Comparison of ENCODE assay signal across 36 cellular contexts in genomic region chr11:131005829-131006228, GRCh38.
"Had no signal": no experiment of that assay in that cellular context is flagged by ENCODE, and none has a peak within 500 bp of the region (broad histone marks: within the 10 kb centered on the region; RNA-seq: fewer than 3 reads in every experiment).

No MANE protein-coding gene starts in this region.

- DNase-seq: activated effector memory CD4-positive, alpha-beta T cell treated with anti-CD3 and anti-CD28 coated beads, Interleukin-2, amount 50 U/mL, for 16 hours; activated effector memory CD4-positive, alpha-beta T cell treated with Interleukin-2 at 50 U/mL for 16 hours; activated gamma-delta T cell; activated gamma-delta T cell treated with Interleukin-2 at 50 U/mL for 16 hours; activated naive CD4-positive, alpha-beta T cell; activated naive CD4-positive, alpha-beta T cell treated with anti-CD3 and anti-CD28 coated beads for 36 hours; activated naive CD4-positive, alpha-beta T cell treated with anti-CD3 and anti-CD28 coated beads, Interleukin-2, amount 10 ng/mL, durations not matched to agents 7 days and 5 days; activated naive CD4-positive, alpha-beta T cell treated with anti-CD3 and anti-CD28 coated beads, Interleukin-2, amount 50 U/mL, for 16 hours; activated naive CD4-positive, alpha-beta T cell treated with Interleukin-2 at 50 U/mL for 16 hours; activated naive CD8-positive, alpha-beta T cell treated with anti-CD3 and anti-CD28 coated beads for 36 hours; activated naive CD8-positive, alpha-beta T cell treated with anti-CD3 and anti-CD28 coated beads, Interleukin-2, amount 10 ng/mL, durations not matched to agents 7 days and 5 days; activated T-cell treated with anti-CD3 and anti-CD28 coated beads, Interleukin-2, amount 50 U/mL, for 24 hours; activated T-cell treated with anti-CD3 and anti-CD28 coated beads, Interleukin-2, amount 50 U/mL, for 4 hours; activated T-cell treated with anti-CD3 and anti-CD28 coated beads, Interleukin-2, amount 50 U/mL, for 48 hours; activated T-cell treated with anti-CD3 and anti-CD28 coated beads, Interleukin-2, amount 50 U/mL, for 72 hours; adrenal gland; amniotic stem cell; amygdala; anterior cingulate cortex; aorta; body of pancreas; brain microvascular endothelial cell; caudate nucleus; central memory CD4-positive, alpha-beta T cell; cerebellar nuclear complex had no signal

- H3K4me3 ChIP-seq: adrenal gland, ascending aorta, body of pancreas, breast epithelium, cardiac muscle cell had no signal

- H3K4me1 ChIP-seq: adrenal gland, ascending aorta, body of pancreas, breast epithelium had no signal

- H3K4me3 Mint-ChIP-seq: activated naive CD4-positive, alpha-beta T cell treated with anti-CD3 and anti-CD28 coated beads for 36 hours; activated naive CD4-positive, alpha-beta T cell treated with anti-CD3 and anti-CD28 coated beads, Interleukin-2, amount 10 ng/mL, durations not matched to agents 7 days and 5 days; activated naive CD4-positive, alpha-beta T cell treated with anti-CD3 and anti-CD28 coated beads, Interleukin-2, amount 50 U/mL, for 24 hours; activated naive CD8-positive, alpha-beta T cell; activated naive CD8-positive, alpha-beta T cell treated with anti-CD3 and anti-CD28 coated beads for 36 hours; activated naive CD8-positive, alpha-beta T cell treated with anti-CD3 and anti-CD28 coated beads, Interleukin-2, amount 10 ng/mL, durations not matched to agents 7 days and 5 days; activated T-cell treated with anti-CD3 and anti-CD28 coated beads, Interleukin-2, amount 50 U/mL, for 24 hours; activated T-cell treated with anti-CD3 and anti-CD28 coated beads, Interleukin-2, amount 50 U/mL, for 4 hours; activated T-cell treated with anti-CD3 and anti-CD28 coated beads, Interleukin-2, amount 50 U/mL, for 72 hours; activated T-helper 1 cell treated with anti-CD3 and anti-CD28 coated beads, Interleukin-12 subunit alpha, Interleukin-12 subunit beta, Interleukin-2, Interleukin-4 antibody, amounts not matched to agents 30 ng/mL and 10 ng/mL and 1 ng/mL, durations not matched to agents 14 hours and 24 hours and 36 hours; activated T-helper 17 cell treated with anti-CD3 and anti-CD28 coated beads, Interleukin-2, amount 50 U/mL, for 72 hours; brain; central memory CD8-positive, alpha-beta T cell had no signal

- H3K36me3 Mint-ChIP-seq: activated naive CD4-positive, alpha-beta T cell treated with anti-CD3 and anti-CD28 coated beads, Interleukin-2, amount 10 ng/mL, durations not matched to agents 7 days and 5 days; activated naive CD4-positive, alpha-beta T cell treated with anti-CD3 and anti-CD28 coated beads, Interleukin-2, amount 50 U/mL, for 24 hours; activated naive CD4-positive, alpha-beta T cell treated with anti-CD3 and anti-CD28 coated beads, Interleukin-2, amount 50 U/mL, for 72 hours; activated naive CD8-positive, alpha-beta T cell; activated naive CD8-positive, alpha-beta T cell treated with anti-CD3 and anti-CD28 coated beads for 36 hours; activated naive CD8-positive, alpha-beta T cell treated with anti-CD3 and anti-CD28 coated beads, Interleukin-2, amount 10 ng/mL, durations not matched to agents 7 days and 5 days; brain had no signal

- ATAC-seq: activated naive CD4-positive, alpha-beta T cell treated with anti-CD3 and anti-CD28 coated beads, Interleukin-2, amount 50 U/mL, for 72 hours; activated T-cell treated with anti-CD3 and anti-CD28 coated beads, Interleukin-2, amount 50 U/mL, for 4 hours; activated T-cell treated with anti-CD3 and anti-CD28 coated beads, Interleukin-2, amount 50 U/mL, for 72 hours; activated T-helper 17 cell treated with anti-CD3 and anti-CD28 coated beads, Interleukin-2, amount 50 U/mL, for 72 hours; body of pancreas had no signal

- H3K36me3 ChIP-seq: adrenal gland, ascending aorta, brain microvascular endothelial cell, breast epithelium, cardiac muscle cell had no signal

- H3K27me3 ChIP-seq: ascending aorta, body of pancreas, brain microvascular endothelial cell, breast epithelium had no signal

- H3K27ac ChIP-seq: adrenal gland, ascending aorta, body of pancreas, brain microvascular endothelial cell, breast epithelium, cardiac muscle cell had no signal

- H3K27ac Mint-ChIP-seq: activated naive CD4-positive, alpha-beta T cell treated with anti-CD3 and anti-CD28 coated beads for 36 hours; activated naive CD4-positive, alpha-beta T cell treated with anti-CD3 and anti-CD28 coated beads, Interleukin-2, amount 10 ng/mL, durations not matched to agents 7 days and 5 days; activated naive CD4-positive, alpha-beta T cell treated with anti-CD3 and anti-CD28 coated beads, Interleukin-2, amount 50 U/mL, for 24 hours; activated naive CD4-positive, alpha-beta T cell treated with anti-CD3 and anti-CD28 coated beads, Interleukin-2, amount 50 U/mL, for 72 hours; activated naive CD8-positive, alpha-beta T cell; activated naive CD8-positive, alpha-beta T cell treated with anti-CD3 and anti-CD28 coated beads for 36 hours; activated naive CD8-positive, alpha-beta T cell treated with anti-CD3 and anti-CD28 coated beads, Interleukin-2, amount 10 ng/mL, durations not matched to agents 7 days and 5 days; activated T-cell treated with anti-CD3 and anti-CD28 coated beads, Interleukin-2, amount 50 U/mL, for 24 hours; activated T-cell treated with anti-CD3 and anti-CD28 coated beads, Interleukin-2, amount 50 U/mL, for 72 hours; activated T-helper 1 cell treated with anti-CD3 and anti-CD28 coated beads, Interleukin-12 subunit alpha, Interleukin-12 subunit beta, Interleukin-2, Interleukin-4 antibody, amounts not matched to agents 30 ng/mL and 10 ng/mL and 1 ng/mL, durations not matched to agents 14 hours and 24 hours and 36 hours; activated T-helper 17 cell treated with anti-CD3 and anti-CD28 coated beads, Interleukin-2, amount 50 U/mL, for 72 hours; activated T-helper 2 cell treated with anti-CD3 and anti-CD28 coated beads, Interferon-gamma antibody, Interleukin-2, Interleukin-4, amounts not matched to agents 10 μg/mL and 5 μg/mL and 100 μg/mL, durations not matched to agents 14 hours and 24 hours and 36 hours; brain had no signal

- H3K27me3 Mint-ChIP-seq: activated naive CD4-positive, alpha-beta T cell treated with anti-CD3 and anti-CD28 coated beads, Interleukin-2, amount 10 ng/mL, durations not matched to agents 7 days and 5 days; activated naive CD8-positive, alpha-beta T cell treated with anti-CD3 and anti-CD28 coated beads for 36 hours; activated naive CD8-positive, alpha-beta T cell treated with anti-CD3 and anti-CD28 coated beads, Interleukin-2, amount 10 ng/mL, durations not matched to agents 7 days and 5 days had no signal

- H3K9me3 Mint-ChIP-seq: activated naive CD4-positive, alpha-beta T cell treated with anti-CD3 and anti-CD28 coated beads, Interleukin-2, amount 10 ng/mL, durations not matched to agents 7 days and 5 days; activated naive CD8-positive, alpha-beta T cell treated with anti-CD3 and anti-CD28 coated beads, Interleukin-2, amount 10 ng/mL, durations not matched to agents 7 days and 5 days; activated T-helper 1 cell treated with anti-CD3 and anti-CD28 coated beads, Interleukin-12 subunit alpha, Interleukin-12 subunit beta, Interleukin-2, Interleukin-4 antibody, amounts not matched to agents 30 ng/mL and 10 ng/mL and 1 ng/mL, durations not matched to agents 14 hours and 24 hours and 36 hours; activated T-helper 2 cell treated with anti-CD3 and anti-CD28 coated beads, Interferon-gamma antibody, Interleukin-2, Interleukin-4, amounts not matched to agents 10 μg/mL and 5 μg/mL and 100 μg/mL, durations not matched to agents 14 hours and 24 hours and 36 hours had no signal

- H3K9me3 ChIP-seq: adrenal gland, ascending aorta, body of pancreas had no signal

- H3K4me1 Mint-ChIP-seq: activated naive CD4-positive, alpha-beta T cell treated with anti-CD3 and anti-CD28 coated beads, Interleukin-2, amount 10 ng/mL, durations not matched to agents 7 days and 5 days; activated naive CD4-positive, alpha-beta T cell treated with anti-CD3 and anti-CD28 coated beads, Interleukin-2, amount 50 U/mL, for 24 hours; activated naive CD8-positive, alpha-beta T cell treated with anti-CD3 and anti-CD28 coated beads for 36 hours; activated naive CD8-positive, alpha-beta T cell treated with anti-CD3 and anti-CD28 coated beads, Interleukin-2, amount 10 ng/mL, durations not matched to agents 7 days and 5 days; activated T-helper 17 cell treated with anti-CD3 and anti-CD28 coated beads, Interleukin-2, amount 50 U/mL, for 72 hours; brain; central memory CD8-positive, alpha-beta T cell had no signal
